Comparison of ENCODE assay signal across 18 cellular contexts in genomic region chr4:58649236-58649635, GRCh38.
DNase-seq lines count a peak whose midpoint lies in the region; ATAC-seq and TF ChIP-seq lines count a peak whose summit lies in the region.
"Had no signal": no experiment of that assay in that cellular context is flagged by ENCODE, and none has a peak within 500 bp of the region (broad histone marks: within the 10 kb centered on the region; RNA-seq: fewer than 3 reads in every experiment).

No MANE protein-coding gene starts in this region.

- no peaks in the 10 kb centered on the region for H3K27me3 ChIP-seq in osteoblast (ENCODE audit: insufficient read depth, low read length)
- H3K27me3 ChIP-seq: BLaER1 had no signal

- DNase-seq in G401 (ENCODE audit: low spot score) (peak; percentile 90), NCI-H446 treated with DMSO at 0.1 percent for 48 hours (lab: John Stamatoyannopoulos, UW) (peak; percentile 76), cerebellar cortex (ENCODE audit: low spot score) (peak; percentile 90), osteoblast (ENCODE audit: insufficient read length, low spot score, missing footprints) (no peak), coronary artery (ENCODE audit: low spot score) (no peak)
- no peak for DNase-seq in activated CD8-positive, alpha-beta memory T cell treated with anti-CD3 and anti-CD28 coated beads, Interleukin-2, amount 50 U/mL, for 48 hours
- DNase-seq: CD4-positive, alpha-beta T cell; COR-L47; GDM1; KG1; NCI-H1105; NCI-H146; NCI-H2081; NCI-H526; SIG-M5; SK-N-SH had no signal

- in situ Hi-C loops in G401 (cut with HindIII; ENCODE audit: low sequenced_read_pairs), result no loop called here

- TF ChIP-seq CTCF in osteoblast (IDR thresholded peaks at IDR 0.05; ENCODE audit: extremely low read depth, low read depth, low read length) (no peak), coronary artery (IDR thresholded peaks at IDR 0.05) (no peak)

- H4K20me1 ChIP-seq in osteoblast (ENCODE audit: insufficient read depth, low read length), result no peaks in the 10 kb centered on the region
- H4K20me1 ChIP-seq: BLaER1 had no signal

- no peaks in the 10 kb centered on the region for H3K79me2 ChIP-seq in osteoblast (ENCODE audit: insufficient read depth, low read length)

- H3K4me3 ChIP-seq in osteoblast (ENCODE audit: insufficient read depth, low read length) (no peak overlapping the region), coronary artery (no peak overlapping the region)
- H3K4me3 ChIP-seq: BLaER1 had no signal

- H3K9me3 ChIP-seq in osteoblast (ENCODE audit: low read depth, low read length), result peaks cover 4% of the 10 kb centered on the region
- H3K9me3 ChIP-seq: BLaER1, SK-N-SH had no signal

- H2AFZ ChIP-seq in osteoblast (ENCODE audit: low read length), result no peak overlapping the region

- no peaks in the 10 kb centered on the region for H3K4me1 ChIP-seq in osteoblast (ENCODE audit: insufficient read depth, low read length)
- H3K4me1 ChIP-seq: BLaER1 had no signal

- no peak overlapping the region for H3K27ac ChIP-seq in osteoblast (ENCODE audit: low read depth, low read length)
- H3K27ac ChIP-seq in coronary artery, result no peak overlapping the region
- H3K27ac ChIP-seq: BLaER1 had no signal

- no peak overlapping the region for H3K4me2 ChIP-seq in osteoblast (ENCODE audit: insufficient read depth, low read length)
- H3K4me2 ChIP-seq: BLaER1, SK-N-SH had no signal

- H3K36me3 ChIP-seq in osteoblast (ENCODE audit: insufficient read depth, low read length), result no peaks in the 10 kb centered on the region
- H3K36me3 ChIP-seq: BLaER1 had no signal

- no peak for ATAC-seq in GM18867 (IDR thresholded peaks at IDR 0.05; ENCODE audit: unreplicated experiment)

Comparison
In these comparisons a context has a peak if more than half of its experiments do, and no peak if none do; other contexts are left out.
1. DNase-seq: peak in G401 (single experiment), NCI-H446 treated with DMSO at 0.1 percent for 48 hours (single experiment) and cerebellar cortex (single experiment); none in activated CD8-positive, alpha-beta memory T cell treated with anti-CD3 and anti-CD28 coated beads, Interleukin-2, amount 50 U/mL, for 48 hours (single experiment), osteoblast (single experiment) and coronary artery (single experiment).